Comparison of ENCODE assay signal across 8 cellular contexts in genomic region chr15:82535151-82535550, GRCh38. TPM values are rescaled to one million over a fixed set of nuclear protein-coding genes. Genes with fewer than 3 reads are reported as not detected.
DNase-seq lines count a peak whose midpoint lies in the region; ATAC-seq, FAIRE-seq and TF ChIP-seq lines count a peak whose summit lies in the region.
"Not testable (repeated sequence)": the region's sequence is repeated elsewhere in the genome, so short reads cannot be mapped to it uniquely, and the experiment has no call there.

No MANE protein-coding gene starts in this region.

- peaks cover 41% of the 10 kb centered on the region for H3K36me3 ChIP-seq in astrocyte (ENCODE audit: insufficient read depth, low read length)
- peaks cover 38% of the 10 kb centered on the region for H3K36me3 ChIP-seq in cardiac muscle cell

- H3K27me3 ChIP-seq in astrocyte (ENCODE audit: insufficient read depth, low read length); cardiac muscle cell: not testable (repeated sequence)

- H4K20me1 ChIP-seq in astrocyte (ENCODE audit: insufficient read depth, low read length): peaks cover 59% of the 10 kb centered on the region

- peak overlapping the region; percentile 43; the same call in 1 of the 2 replicates for H3K27ac ChIP-seq in 22Rv1
- not testable (repeated sequence) for H3K27ac ChIP-seq in astrocyte (ENCODE audit: low read depth, low read length)
- H3K27ac ChIP-seq in cardiac muscle cell: peak overlapping the region; percentile 67

- CTCF ChIA-PET in WTC11 (lab: Charles Lee): not testable (repeated sequence)

- H3K4me1 Mint-ChIP-seq in WTC11 (peaks cover 33% of the 10 kb centered on the region), astrocyte (ENCODE audit: low read depth, unreplicated experiment) (peaks cover 22% of the 10 kb centered on the region), nephron progenitor cell (peaks cover 32% of the 10 kb centered on the region)
- peaks cover 38 to 63% of the 10 kb centered on the region in 2 donors for H3K4me1 Mint-ChIP-seq in stimulated activated naive B cell treated with anti-CD40 and anti-IgM and Interleukin-4, amounts not matched to agents 10 μg/mL and 1 μg/mL and 100 μg/mL, for 72 hours

- DNase-seq in WTC11 (ENCODE audit: low spot score); astrocyte (ENCODE audit: low read depth); cardiac muscle cell (ENCODE audit: low read depth in 1 of 2, low spot score in 1 of 2); nephron progenitor cell; stimulated activated naive B cell treated with anti-CD40 and anti-IgM and Interleukin-4, amounts not matched to agents 10 μg/mL and 1 μg/mL and 100 μg/mL, for 72 hours: not testable (repeated sequence)
- DNase-seq in activated CD8-positive, alpha-beta memory T cell treated with anti-CD3 and anti-CD28 coated beads for 24 hours: peak; percentile 60
- peak; percentile 28 to 33 for DNase-seq in activated T-cell treated with anti-CD3 and anti-CD28 coated beads, Interleukin-2, amount 50 U/mL, for 48 hours

- not testable (repeated sequence) for H3K9ac ChIP-seq in astrocyte (ENCODE audit: low read length)

- FAIRE-seq in astrocyte (lab: Jason Lieb, UNC): not testable (repeated sequence)

- H2AFZ ChIP-seq in astrocyte (ENCODE audit: low read depth, low read length): not testable (repeated sequence)

- not testable (repeated sequence) for H3K4me3 Mint-ChIP-seq in WTC11; astrocyte (ENCODE audit: unreplicated experiment); nephron progenitor cell; stimulated activated naive B cell treated with anti-CD40 and anti-IgM and Interleukin-4, amounts not matched to agents 10 μg/mL and 1 μg/mL and 100 μg/mL, for 72 hours

- H3K27ac Mint-ChIP-seq in WTC11: not testable (repeated sequence)
- peak overlapping the region; percentile 14 for H3K27ac Mint-ChIP-seq in astrocyte (ENCODE audit: unreplicated experiment)
- peak overlapping the region; percentile 16 for H3K27ac Mint-ChIP-seq in nephron progenitor cell
- H3K27ac Mint-ChIP-seq in stimulated activated naive B cell treated with anti-CD40 and anti-IgM and Interleukin-4, amounts not matched to agents 10 μg/mL and 1 μg/mL and 100 μg/mL, for 72 hours: peak overlapping the region; percentile 65

- POLR2A ChIA-PET in WTC11 (lab: Charles Lee): not testable (repeated sequence)

- H3K36me3 Mint-ChIP-seq in WTC11 (peaks cover 62% of the 10 kb centered on the region), astrocyte (ENCODE audit: low read depth, unreplicated experiment) (peaks cover 40% of the 10 kb centered on the region), nephron progenitor cell (ENCODE audit: low read depth) (peaks cover 55% of the 10 kb centered on the region)
- H3K36me3 Mint-ChIP-seq in stimulated activated naive B cell treated with anti-CD40 and anti-IgM and Interleukin-4, amounts not matched to agents 10 μg/mL and 1 μg/mL and 100 μg/mL, for 72 hours: peaks cover 63 to 81% of the 10 kb centered on the region in 2 donors

- not testable (repeated sequence) for H3K4me3 ChIP-seq in astrocyte (ENCODE audit: insufficient read depth, low read depth, low read length); cardiac muscle cell

- H3K79me2 ChIP-seq in astrocyte (ENCODE audit: insufficient read depth, low read length): peaks cover 46% of the 10 kb centered on the region

- not testable (repeated sequence) for H3K27me3 Mint-ChIP-seq in WTC11 (ENCODE audit: low read depth); astrocyte (ENCODE audit: low read depth, unreplicated experiment); nephron progenitor cell (ENCODE audit: low read depth, poor library complexity); stimulated activated naive B cell treated with anti-CD40 and anti-IgM and Interleukin-4, amounts not matched to agents 10 μg/mL and 1 μg/mL and 100 μg/mL, for 72 hours

- not testable (repeated sequence) for H3K9me3 ChIP-seq in astrocyte (ENCODE audit: insufficient read depth, low read depth, low read length); cardiac muscle cell (ENCODE audit: low read depth)

- not testable (repeated sequence) for H3K9me3 Mint-ChIP-seq in WTC11; astrocyte (ENCODE audit: unreplicated experiment); nephron progenitor cell; stimulated activated naive B cell treated with anti-CD40 and anti-IgM and Interleukin-4, amounts not matched to agents 10 μg/mL and 1 μg/mL and 100 μg/mL, for 72 hours

- TF ChIP-seq CTCF in 22Rv1 (IDR thresholded peaks at IDR 0.05); WTC11 (IDR thresholded peaks at IDR 0.05); astrocyte (IDR thresholded peaks at IDR 0.05; ENCODE audit: insufficient read depth, low read depth, low read length); cardiac muscle cell (IDR thresholded peaks at IDR 0.05; ENCODE audit: low read depth, low read length); nephron progenitor cell (IDR thresholded peaks at IDR 0.05): not testable (repeated sequence)

- H3K4me1 ChIP-seq in astrocyte (ENCODE audit: insufficient read depth, low read length) (peaks cover 18% of the 10 kb centered on the region), cardiac muscle cell (ENCODE audit: low read depth) (peaks cover 14% of the 10 kb centered on the region)

- not testable (repeated sequence) for ATAC-seq in WTC11; stimulated activated naive B cell treated with anti-CD40 and anti-IgM and Interleukin-4, amounts not matched to agents 10 μg/mL and 1 μg/mL and 100 μg/mL, for 72 hours (replicated peaks)

- not testable (repeated sequence) for H3K4me2 ChIP-seq in astrocyte (ENCODE audit: low read length)

TF ChIP-seq in WTC11, 78 proteins besides CTCF, POLR2A, EP300 and RAD21:
- TF ChIP-seq NFATC4 (CRISPR knock-in tag; IDR thresholded peaks at IDR 0.05) (peak; percentile 39; the same call in 1 of the 2 replicates), AR (CRISPR knock-in tag; IDR thresholded peaks at IDR 0.05) (peak; percentile 12; the same call in 1 of the 2 replicates), ZNF425 (CRISPR knock-in tag; conservative IDR thresholded peaks at IDR 0.05) (peak; percentile 27; the same call in 1 of the 2 replicates), PRRX2 (CRISPR knock-in tag; IDR thresholded peaks at IDR 0.05) (0 out of 2 replicates have a peak, but pooled peaks have one; percentile 49)

RNA-seq across cellular contexts. Expression of gene RPS17, which starts 5.1 kb away (rescaled TPM):
- 2,241 to 2,715 TPM (median 2,561 TPM) in 3 replicates for total RNA-seq in WTC11 (2021)
- total RNA-seq in astrocyte: 1,513 and 1,663 TPM in 2 replicates
- total RNA-seq in cardiac muscle cell: 1,419 and 2,366 TPM in 2 replicates
- 596 and 663 TPM in 2 replicates for polyA plus RNA-seq in cardiac muscle cell
